Comparison of ENCODE assay signal across 1 cellular context in the genomic region with DNA sequence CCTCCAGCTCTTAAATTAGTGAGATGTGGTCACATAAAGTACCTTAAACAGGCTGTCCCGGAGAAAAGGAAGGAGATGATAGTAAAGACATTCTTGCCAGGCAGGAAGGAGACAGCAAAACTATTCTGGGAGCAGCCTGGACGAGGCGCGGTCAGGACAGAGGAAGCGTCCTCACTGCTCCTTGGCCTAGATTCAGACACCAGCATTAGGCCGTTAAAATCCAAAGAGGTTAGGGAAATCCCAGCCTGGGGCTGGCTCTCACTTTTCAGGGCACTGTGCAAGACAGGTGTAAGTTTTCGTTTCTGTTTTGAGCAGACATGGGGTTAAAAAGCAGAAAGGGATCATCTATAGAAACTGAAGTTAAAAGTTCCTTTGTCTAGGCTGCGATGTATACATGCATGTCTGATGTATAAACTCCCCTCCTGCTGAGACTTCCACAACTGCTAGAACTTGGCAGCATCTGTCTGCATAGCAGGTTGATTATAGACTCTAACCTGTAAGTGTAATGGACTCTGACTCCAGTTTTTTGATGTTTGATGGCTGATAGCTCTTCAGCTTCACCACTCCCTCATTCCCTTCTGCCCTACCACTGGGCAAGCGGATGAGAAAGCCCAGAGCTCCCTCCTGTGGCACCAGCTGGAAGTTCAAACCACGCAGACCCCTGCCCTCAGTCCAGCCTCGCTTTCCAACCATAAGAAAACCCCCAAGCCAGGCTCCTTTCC.
TF ChIP-seq lines count a peak whose summit lies in the region.

No MANE protein-coding gene starts in this region.

TF ChIP-seq in GM12878, 131 proteins besides CTCF, POLR2A, EP300 and RAD21 (continues in another document):
- TF ChIP-seq MTA2 (IDR thresholded peaks at IDR 0.05; ENCODE audit: low read depth) (peak; percentile 35; the same call in 1 of the 2 replicates), ELK1 (IDR thresholded peaks at IDR 0.05; ENCODE audit: low read depth, low read length) (no peak), ETV6 (conservative IDR thresholded peaks at IDR 0.05 in 1 of 2, IDR thresholded peaks at IDR 0.05 in 1 of 2; ENCODE audit: borderline replicate concordance in 1 of 2, low read depth in 1 of 2) (peak in 1 of 2 experiments; percentile 79; a peak in 2 of 4 replicates), HDAC2 (IDR thresholded peaks at IDR 0.05) (no peak), SREBF1 (IDR thresholded peaks at IDR 0.05; ENCODE audit: low read length) (peak; percentile 21; the same call in 1 of the 2 replicates), IKZF1 (conservative IDR thresholded peaks at IDR 0.05) (peak; percentile 89), CHD2 (IDR thresholded peaks at IDR 0.05; ENCODE audit: borderline replicate concordance, low read depth, low read length) (peak; percentile 36; the same call in 1 of the 2 replicates), MYB (IDR thresholded peaks at IDR 0.05; ENCODE audit: borderline replicate concordance, low read depth, low read length) (peak; percentile 62; the same call in 1 of the 2 replicates), NFIC (IDR thresholded peaks at IDR 0.05; ENCODE audit: low read depth, low read length) (peak; percentile 91), RELB (IDR thresholded peaks at IDR 0.05; ENCODE audit: low read depth) (peak; percentile 92), RCOR1 (conservative IDR thresholded peaks at IDR 0.05; ENCODE audit: low read depth, low read length) (0 out of 2 replicates have a peak, but pooled peaks have one; percentile 21), TAF1 (IDR thresholded peaks at IDR 0.05; ENCODE audit: borderline replicate concordance, low read depth, low read length) (no peak), HCFC1 (IDR thresholded peaks at IDR 0.05; ENCODE audit: low read length) (no peak), NR2C1 (IDR thresholded peaks at IDR 0.05) (no peak), ZNF384 (IDR thresholded peaks at IDR 0.05; ENCODE audit: borderline replicate concordance, low read depth, low read length) (no peak), ZSCAN29 (IDR thresholded peaks at IDR 0.05) (peak; percentile 85), SP1 (IDR thresholded peaks at IDR 0.05; ENCODE audit: low read depth, low read length) (peak; percentile 30), JUNB (IDR thresholded peaks at IDR 0.05) (peak; percentile 61), ESRRA (IDR thresholded peaks at IDR 0.05; ENCODE audit: low read length) (0 out of 2 replicates have a peak, but pooled peaks have one; percentile 66), RUNX3 (IDR thresholded peaks at IDR 0.05; ENCODE audit: low read length) (peak; percentile 58; the same call in 1 of the 2 replicates), KLF5 (IDR thresholded peaks at IDR 0.05; ENCODE audit: partially characterized antibody) (no peak), RB1 (IDR thresholded peaks at IDR 0.05; ENCODE audit: borderline replicate concordance) (peak; percentile 23; the same call in 1 of the 2 replicates), SIN3A (IDR thresholded peaks at IDR 0.05; ENCODE audit: low read depth, low read length) (peak; percentile 49; the same call in 1 of the 2 replicates), MXI1 (IDR thresholded peaks at IDR 0.05; ENCODE audit: low read depth, low read length) (peak; percentile 51; the same call in 1 of the 2 replicates), CEBPB (IDR thresholded peaks at IDR 0.05; ENCODE audit: borderline replicate concordance in 1 of 2, low read depth in 2 of 2, low read length in 2 of 2) (peak in 1 of 2 experiments; percentile 16; a peak in 1 of 4 replicates), TCF3 (IDR thresholded peaks at IDR 0.05; ENCODE audit: borderline replicate concordance, insufficient read depth, low read depth, low read length) (peak; percentile 21; the same call in 1 of the 2 replicates), BACH1 (IDR thresholded peaks at IDR 0.05; ENCODE audit: borderline replicate concordance) (no peak), ZBTB11 (CRISPR knock-in tag; IDR thresholded peaks at IDR 0.05) (no peak), EED (IDR thresholded peaks at IDR 0.05; ENCODE audit: low read depth) (peak; percentile 91), WRNIP1 (IDR thresholded peaks at IDR 0.05; ENCODE audit: borderline replicate concordance, low read depth, low read length) (no peak), IRF4 (IDR thresholded peaks at IDR 0.05; ENCODE audit: low read depth, low read length) (peak; percentile 32), SMARCA5 (IDR thresholded peaks at IDR 0.05) (peak; percentile 35; the same call in 1 of the 2 replicates), TCF7 (IDR thresholded peaks at IDR 0.05; ENCODE audit: borderline replicate concordance) (no peak), STAT3 (IDR thresholded peaks at IDR 0.05; ENCODE audit: low read depth, low read length) (0 out of 2 replicates have a peak, but pooled peaks have one; percentile 85), E2F4 (IDR thresholded peaks at IDR 0.05; ENCODE audit: low read depth, low read length) (no peak), POLR2AphosphoS5 (IDR thresholded peaks at IDR 0.05; ENCODE audit: low read length) (peak; percentile 43; the same call in 1 of the 2 replicates), RFX5 (IDR thresholded peaks at IDR 0.05; ENCODE audit: low read depth, low read length) (no peak), KAT2A (conservative IDR thresholded peaks at IDR 0.05; ENCODE audit: control insufficient read depth, low read depth, low read length) (no peak), IKZF2 (IDR thresholded peaks at IDR 0.05) (peak; percentile 88 to 90), MTA3 (IDR thresholded peaks at IDR 0.05; ENCODE audit: borderline replicate concordance, low read length) (no peak; the same call in 1 of the 2 replicates), ZNF622 (IDR thresholded peaks at IDR 0.05) (no peak), IRF3 (IDR thresholded peaks at IDR 0.05) (no peak)
- TF ChIP-seq, protein P1, sequence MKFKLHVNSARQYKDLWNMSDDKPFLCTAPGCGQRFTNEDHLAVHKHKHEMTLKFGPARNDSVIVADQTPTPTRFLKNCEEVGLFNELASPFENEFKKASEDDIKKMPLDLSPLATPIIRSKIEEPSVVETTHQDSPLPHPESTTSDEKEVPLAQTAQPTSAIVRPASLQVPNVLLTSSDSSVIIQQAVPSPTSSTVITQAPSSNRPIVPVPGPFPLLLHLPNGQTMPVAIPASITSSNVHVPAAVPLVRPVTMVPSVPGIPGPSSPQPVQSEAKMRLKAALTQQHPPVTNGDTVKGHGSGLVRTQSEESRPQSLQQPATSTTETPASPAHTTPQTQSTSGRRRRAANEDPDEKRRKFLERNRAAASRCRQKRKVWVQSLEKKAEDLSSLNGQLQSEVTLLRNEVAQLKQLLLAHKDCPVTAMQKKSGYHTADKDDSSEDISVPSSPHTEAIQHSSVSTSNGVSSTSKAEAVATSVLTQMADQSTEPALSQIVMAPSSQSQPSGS (IDR thresholded peaks at IDR 0.05; ENCODE audit: low read length), result no peak
- TF ChIP-seq, protein P2, sequence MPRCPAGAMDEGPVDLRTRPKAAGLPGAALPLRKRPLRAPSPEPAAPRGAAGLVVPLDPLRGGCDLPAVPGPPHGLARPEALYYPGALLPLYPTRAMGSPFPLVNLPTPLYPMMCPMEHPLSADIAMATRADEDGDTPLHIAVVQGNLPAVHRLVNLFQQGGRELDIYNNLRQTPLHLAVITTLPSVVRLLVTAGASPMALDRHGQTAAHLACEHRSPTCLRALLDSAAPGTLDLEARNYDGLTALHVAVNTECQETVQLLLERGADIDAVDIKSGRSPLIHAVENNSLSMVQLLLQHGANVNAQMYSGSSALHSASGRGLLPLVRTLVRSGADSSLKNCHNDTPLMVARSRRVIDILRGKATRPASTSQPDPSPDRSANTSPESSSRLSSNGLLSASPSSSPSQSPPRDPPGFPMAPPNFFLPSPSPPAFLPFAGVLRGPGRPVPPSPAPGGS (IDR thresholded peaks at IDR 0.05; ENCODE audit: borderline replicate concordance, insufficient read depth, low read depth, low read length, poor library complexity, severe bottlenecking), result no peak
- TF ChIP-seq, protein P3, sequence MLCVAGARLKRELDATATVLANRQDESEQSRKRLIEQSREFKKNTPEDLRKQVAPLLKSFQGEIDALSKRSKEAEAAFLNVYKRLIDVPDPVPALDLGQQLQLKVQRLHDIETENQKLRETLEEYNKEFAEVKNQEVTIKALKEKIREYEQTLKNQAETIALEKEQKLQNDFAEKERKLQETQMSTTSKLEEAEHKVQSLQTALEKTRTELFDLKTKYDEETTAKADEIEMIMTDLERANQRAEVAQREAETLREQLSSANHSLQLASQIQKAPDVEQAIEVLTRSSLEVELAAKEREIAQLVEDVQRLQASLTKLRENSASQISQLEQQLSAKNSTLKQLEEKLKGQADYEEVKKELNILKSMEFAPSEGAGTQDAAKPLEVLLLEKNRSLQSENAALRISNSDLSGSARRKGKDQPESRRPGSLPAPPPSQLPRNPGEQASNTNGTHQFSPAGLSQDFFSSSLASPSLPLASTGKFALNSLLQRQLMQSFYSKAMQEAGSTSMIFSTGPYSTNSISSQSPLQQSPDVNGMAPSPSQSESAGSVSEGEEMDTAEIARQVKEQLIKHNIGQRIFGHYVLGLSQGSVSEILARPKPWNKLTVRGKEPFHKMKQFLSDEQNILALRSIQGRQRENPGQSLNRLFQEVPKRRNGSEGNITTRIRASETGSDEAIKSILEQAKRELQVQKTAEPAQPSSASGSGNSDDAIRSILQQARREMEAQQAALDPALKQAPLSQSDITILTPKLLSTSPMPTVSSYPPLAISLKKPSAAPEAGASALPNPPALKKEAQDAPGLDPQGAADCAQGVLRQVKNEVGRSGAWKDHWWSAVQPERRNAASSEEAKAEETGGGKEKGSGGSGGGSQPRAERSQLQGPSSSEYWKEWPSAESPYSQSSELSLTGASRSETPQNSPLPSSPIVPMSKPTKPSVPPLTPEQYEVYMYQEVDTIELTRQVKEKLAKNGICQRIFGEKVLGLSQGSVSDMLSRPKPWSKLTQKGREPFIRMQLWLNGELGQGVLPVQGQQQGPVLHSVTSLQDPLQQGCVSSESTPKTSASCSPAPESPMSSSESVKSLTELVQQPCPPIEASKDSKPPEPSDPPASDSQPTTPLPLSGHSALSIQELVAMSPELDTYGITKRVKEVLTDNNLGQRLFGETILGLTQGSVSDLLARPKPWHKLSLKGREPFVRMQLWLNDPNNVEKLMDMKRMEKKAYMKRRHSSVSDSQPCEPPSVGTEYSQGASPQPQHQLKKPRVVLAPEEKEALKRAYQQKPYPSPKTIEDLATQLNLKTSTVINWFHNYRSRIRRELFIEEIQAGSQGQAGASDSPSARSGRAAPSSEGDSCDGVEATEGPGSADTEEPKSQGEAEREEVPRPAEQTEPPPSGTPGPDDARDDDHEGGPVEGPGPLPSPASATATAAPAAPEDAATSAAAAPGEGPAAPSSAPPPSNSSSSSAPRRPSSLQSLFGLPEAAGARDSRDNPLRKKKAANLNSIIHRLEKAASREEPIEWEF (IDR thresholded peaks at IDR 0.05; ENCODE audit: insufficient replicate concordance, low read depth, low read length), result no peak
